In the genomic region with DNA sequence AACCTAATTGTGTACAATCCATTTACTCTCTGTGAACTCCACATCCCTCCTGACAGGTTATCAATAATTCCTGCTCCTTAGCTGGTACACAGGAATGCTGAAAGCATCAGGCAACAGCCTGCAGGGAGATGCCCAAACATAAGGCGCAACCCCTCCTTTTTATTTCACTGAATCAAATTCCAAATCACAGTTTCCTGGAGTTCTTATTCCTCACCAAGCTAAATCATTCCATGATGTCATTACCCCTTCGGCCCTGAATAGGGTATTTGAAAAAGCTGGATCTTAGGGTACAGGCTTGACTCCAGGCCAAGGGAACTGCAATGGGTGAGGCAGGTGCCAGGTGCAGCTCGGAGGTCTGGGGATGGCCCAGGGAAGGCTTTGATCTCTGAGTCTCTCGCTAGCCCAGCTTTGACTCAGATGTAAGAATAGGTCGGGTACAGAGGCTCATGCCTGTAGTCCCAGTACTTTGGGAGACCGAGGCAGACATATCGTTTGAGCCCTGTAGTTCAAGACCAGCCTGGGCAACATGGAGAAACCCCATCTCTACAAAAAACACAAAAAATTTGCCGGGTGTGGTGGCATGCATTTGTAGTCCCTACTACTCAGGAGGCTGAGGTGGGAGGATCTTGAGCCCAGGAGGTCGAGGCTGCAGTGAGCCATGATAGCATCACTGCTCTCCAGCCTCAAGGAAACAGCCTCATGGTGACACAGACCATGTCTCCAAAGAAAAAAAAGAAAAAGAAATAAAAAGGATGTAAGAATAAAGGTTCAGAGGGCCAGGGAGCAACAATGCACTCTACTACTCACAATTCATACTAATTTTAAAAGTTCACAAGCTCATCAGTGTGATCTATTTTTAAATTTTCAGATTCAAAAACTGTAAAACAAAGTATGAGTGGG, we compare ENCODE assay signal across 24 cellular contexts. TPM values are rescaled to one million over a fixed set of nuclear protein-coding genes. Genes with fewer than 3 reads are reported as not detected.
DNase-seq lines count a peak whose midpoint lies in the region; ATAC-seq and TF ChIP-seq lines count a peak whose summit lies in the region.
"Had no signal": no experiment of that assay in that cellular context is flagged by ENCODE, and none has a peak within 500 bp of the region (broad histone marks: within the 10 kb centered on the region; RNA-seq: fewer than 3 reads in every experiment).

No MANE protein-coding gene starts in this region.

- WGBS in transverse colon (ENCODE audit: low coverage in 1 of 2), 2 donors = 57 to 65% methylated on average over 3 to 9 of the region's 9 CpGs

- no peaks in the 10 kb centered on the region for H3K27me3 ChIP-seq in cardiac muscle cell
- no peaks in the 10 kb centered on the region for H3K27me3 ChIP-seq in transverse colon
- H3K27me3 ChIP-seq: BLaER1 treated with 17β-estradiol and CSF1 and Interleukin-3, amounts not matched to agents 10 nM and 100 nM; neural progenitor cell; right lobe of liver had no signal

- H3K27ac Mint-ChIP-seq in chondrocyte (ENCODE audit: unreplicated experiment) (peak overlapping the region; percentile 91), endothelial cell (ENCODE audit: unreplicated experiment) (no peak overlapping the region)
- no peak overlapping the region for H3K27ac Mint-ChIP-seq in stimulated activated memory B cell treated with anti-CD40 and anti-IgM and Interleukin-4, amounts not matched to agents 10 μg/mL and 1 μg/mL and 100 μg/mL, for 72 hours
- H3K27ac Mint-ChIP-seq: activated CD8-positive, alpha-beta T cell treated with anti-CD3 and anti-CD28 coated beads, Interleukin-2, amount 10 ng/mL, durations not matched to agents 7 days and 5 days; activated naive CD8-positive, alpha-beta T cell treated with anti-CD3 and anti-CD28 coated beads, Interleukin-2, amount 10 ng/mL, durations not matched to agents 7 days and 5 days; memory B cell; neural progenitor cell had no signal

- H3K4me3 Mint-ChIP-seq in chondrocyte (ENCODE audit: unreplicated experiment) (no peak overlapping the region), endothelial cell (ENCODE audit: unreplicated experiment) (no peak overlapping the region)
- H3K4me3 Mint-ChIP-seq in stimulated activated memory B cell treated with anti-CD40 and anti-IgM and Interleukin-4, amounts not matched to agents 10 μg/mL and 1 μg/mL and 100 μg/mL, for 72 hours = no peak overlapping the region
- H3K4me3 Mint-ChIP-seq: activated CD8-positive, alpha-beta T cell treated with anti-CD3 and anti-CD28 coated beads, Interleukin-2, amount 10 ng/mL, durations not matched to agents 7 days and 5 days; activated naive CD8-positive, alpha-beta T cell treated with anti-CD3 and anti-CD28 coated beads, Interleukin-2, amount 10 ng/mL, durations not matched to agents 7 days and 5 days; central memory CD8-positive, alpha-beta T cell; memory B cell; neural progenitor cell had no signal

- H3K4me1 ChIP-seq in cardiac muscle cell (ENCODE audit: low read depth) (peaks cover 22% of the 10 kb centered on the region), mucosa of descending colon (ENCODE audit: low read depth) (peaks cover 28% of the 10 kb centered on the region), transverse colon (peaks cover 24 to 75% (median 31%) of the 10 kb centered on the region in 4 donors)
- H3K4me1 ChIP-seq: BLaER1 treated with 17β-estradiol and CSF1 and Interleukin-3, amounts not matched to agents 10 nM and 100 nM; neural progenitor cell; right lobe of liver had no signal

- no peak for TF ChIP-seq EP300 in transverse colon (IDR thresholded peaks at IDR 0.05; ENCODE audit: low read depth)

- peaks cover 49% of the 10 kb centered on the region for H3K36me3 ChIP-seq in cardiac muscle cell
- no peaks in the 10 kb centered on the region for H3K36me3 ChIP-seq in mucosa of descending colon (ENCODE audit: low read depth)
- no peaks in the 10 kb centered on the region for H3K36me3 ChIP-seq in transverse colon
- H3K36me3 ChIP-seq: BLaER1 treated with 17β-estradiol and CSF1 and Interleukin-3, amounts not matched to agents 10 nM and 100 nM; neural progenitor cell; right lobe of liver; thoracic aorta had no signal

- H3K9me3 ChIP-seq in cardiac muscle cell (ENCODE audit: low read depth) (no peaks in the 10 kb centered on the region), mucosa of descending colon (no peaks in the 10 kb centered on the region), transverse colon (no peaks in the 10 kb centered on the region)
- H3K9me3 ChIP-seq: BLaER1 treated with 17β-estradiol and CSF1 and Interleukin-3, amounts not matched to agents 10 nM and 100 nM; right lobe of liver; thoracic aorta had no signal

- ATAC-seq in Right ventricle myocardium inferior = no peak
- peak; percentile 9 for ATAC-seq in mucosa of descending colon
- no peak for ATAC-seq in GM19023 (IDR thresholded peaks at IDR 0.05; ENCODE audit: unreplicated experiment)
- ATAC-seq in stimulated activated memory B cell treated with anti-CD40 and anti-IgM and Interleukin-4, amounts not matched to agents 10 μg/mL and 1 μg/mL and 100 μg/mL, for 72 hours = no peak
- ATAC-seq: activated CD8-positive, alpha-beta T cell treated with anti-CD3 and anti-CD28 coated beads, Interleukin-2, amount 10 ng/mL, durations not matched to agents 7 days and 5 days; HepG2; right lobe of liver had no signal

- DNase-seq in cardiac muscle cell (ENCODE audit: low read depth in 1 of 2, low spot score in 1 of 2) (no peak), Right ventricle myocardium inferior (ENCODE audit: missing footprints) (no peak), chondrocyte (ENCODE audit: low spot score) (no peak), mucosa of descending colon (no peak), transverse colon (peak; percentile 7), endothelial cell (ENCODE audit: low spot score) (no peak)
- DNase-seq: activated CD8-positive, alpha-beta T cell treated with anti-CD3 and anti-CD28 coated beads, Interleukin-2, amount 10 ng/mL, durations not matched to agents 7 days and 5 days; activated naive CD8-positive, alpha-beta T cell treated with anti-CD3 and anti-CD28 coated beads, Interleukin-2, amount 10 ng/mL, durations not matched to agents 7 days and 5 days; MV-4-11; NCI-H2107; NCI-H526 treated with DMSO at 0.1 percent for 48 hours; right lobe of liver; stimulated activated CD4-positive, alpha-beta T cell treated with anti-CD3 and anti-CD28 coated beads, Interleukin-4, amount 100 ng/mL, for 1 hour; stimulated activated CD8-positive, alpha-beta memory T cell treated with anti-CD3 and anti-CD28 coated beads, Interleukin-4, amount 100 ng/mL, for 48 hours; T-helper 1 cell had no signal

- in situ Hi-C loops in transverse colon (cut with MboI; ENCODE audit: low pct_ligation_motif_present in 1 of 4, low pct_unique_long_range_greater_than_20kb in 1 of 4, low sequenced_read_pairs in 3 of 4) = no loop called here

- H3K9me3 Mint-ChIP-seq in chondrocyte (ENCODE audit: low read depth) (peaks cover 4% of the 10 kb centered on the region), endothelial cell (ENCODE audit: unreplicated experiment) (no peaks in the 10 kb centered on the region)
- H3K9me3 Mint-ChIP-seq in stimulated activated memory B cell treated with anti-CD40 and anti-IgM and Interleukin-4, amounts not matched to agents 10 μg/mL and 1 μg/mL and 100 μg/mL, for 72 hours = no peaks in the 10 kb centered on the region
- H3K9me3 Mint-ChIP-seq: activated naive CD8-positive, alpha-beta T cell treated with anti-CD3 and anti-CD28 coated beads, Interleukin-2, amount 10 ng/mL, durations not matched to agents 7 days and 5 days; central memory CD8-positive, alpha-beta T cell; neural progenitor cell had no signal

- H3K4me3 ChIP-seq in cardiac muscle cell (no peak overlapping the region), mucosa of descending colon (no peak overlapping the region), transverse colon (no peak overlapping the region)
- H3K4me3 ChIP-seq: BLaER1 treated with 17β-estradiol and CSF1 and Interleukin-3, amounts not matched to agents 10 nM and 100 nM; neural progenitor cell; right lobe of liver; thoracic aorta had no signal

- intact Hi-C loops in Right ventricle myocardium inferior (cut with DNase I) (no loop called here), mucosa of descending colon (cut with DNase I, micrococcal nuclease) (no loop called here), transverse colon (cut with DNase I; ENCODE audit: low total_unique reads) (loop anchor here (10.0 kb wide), 1 partner anchor 53 kb away; no protein-coding TSS in a partner anchor)

- H3K27me3 Mint-ChIP-seq in chondrocyte (ENCODE audit: low read depth) (no peaks in the 10 kb centered on the region), endothelial cell (ENCODE audit: unreplicated experiment) (no peaks in the 10 kb centered on the region)
- peaks cover 31% of the 10 kb centered on the region for H3K27me3 Mint-ChIP-seq in stimulated activated memory B cell treated with anti-CD40 and anti-IgM and Interleukin-4, amounts not matched to agents 10 μg/mL and 1 μg/mL and 100 μg/mL, for 72 hours

- H3K36me3 Mint-ChIP-seq in chondrocyte (ENCODE audit: low read depth) (peaks cover 28% of the 10 kb centered on the region), endothelial cell (ENCODE audit: low read depth, unreplicated experiment) (peaks cover 14% of the 10 kb centered on the region)
- no peaks in the 10 kb centered on the region for H3K36me3 Mint-ChIP-seq in stimulated activated memory B cell treated with anti-CD40 and anti-IgM and Interleukin-4, amounts not matched to agents 10 μg/mL and 1 μg/mL and 100 μg/mL, for 72 hours
- H3K36me3 Mint-ChIP-seq: memory B cell had no signal

- TF ChIP-seq CTCF in cardiac muscle cell (IDR thresholded peaks at IDR 0.05; ENCODE audit: low read depth, low read length) = no peak
- no peak for TF ChIP-seq CTCF in chondrocyte (IDR thresholded peaks at IDR 0.05)
- TF ChIP-seq CTCF in mucosa of descending colon (IDR thresholded peaks at IDR 0.05) = no peak
- TF ChIP-seq CTCF in transverse colon (IDR thresholded peaks at IDR 0.05) = no peak
- no peak for TF ChIP-seq CTCF in endothelial cell (IDR thresholded peaks at IDR 0.05; ENCODE audit: unreplicated experiment)

- no peak for TF ChIP-seq POLR2A in transverse colon (IDR thresholded peaks at IDR 0.05)

- H3K27ac ChIP-seq in cardiac muscle cell = peak overlapping the region; percentile 68
- peak overlapping the region; percentile 22 to 75 (median 56) for H3K27ac ChIP-seq in transverse colon
- H3K27ac ChIP-seq: 22Rv1; BLaER1 treated with 17β-estradiol and CSF1 and Interleukin-3, amounts not matched to agents 10 nM and 100 nM; neural progenitor cell; right lobe of liver; thoracic aorta had no signal

- peaks cover 98% of the 10 kb centered on the region for H3K4me1 Mint-ChIP-seq in chondrocyte (ENCODE audit: low read depth)
- peaks cover 38% of the 10 kb centered on the region for H3K4me1 Mint-ChIP-seq in endothelial cell (ENCODE audit: unreplicated experiment)
- H3K4me1 Mint-ChIP-seq in stimulated activated memory B cell treated with anti-CD40 and anti-IgM and Interleukin-4, amounts not matched to agents 10 μg/mL and 1 μg/mL and 100 μg/mL, for 72 hours = no peaks in the 10 kb centered on the region
- H3K4me1 Mint-ChIP-seq: activated naive CD8-positive, alpha-beta T cell treated with anti-CD3 and anti-CD28 coated beads, Interleukin-2, amount 10 ng/mL, durations not matched to agents 7 days and 5 days; central memory CD8-positive, alpha-beta T cell; memory B cell had no signal

RNA-seq across cellular contexts. Expression of a gene that starts 6.8 kb away (rescaled TPM):
- 586 and 1,288 TPM in 2 replicates for total RNA-seq in cardiac muscle cell
- 612 and 1,543 TPM in 2 replicates for polyA plus RNA-seq in cardiac muscle cell
- total RNA-seq in Right ventricle myocardium inferior = 1,619 TPM
- 63.6 to 104 TPM (median 97.3 TPM) in 3 replicates for total RNA-seq in chondrocyte
- 100 to 1,000 TPM; 109 to 132 (median 113) TPM for total RNA-seq in mucosa of descending colon
- 100 to 1,000 TPM in 1 of 4 donors, 10 to 100 TPM in 3; 56.1 to 140 (median 89.2) TPM for total RNA-seq in transverse colon
- total RNA-seq in endothelial cell (ENCODE audit: unreplicated experiment) = 18.5 TPM

RNA-seq across cellular contexts. Expression of a gene that starts 54.7 kb away (rescaled TPM):
- total RNA-seq in cardiac muscle cell (21.5 and 37.9 TPM in 2 replicates), Right ventricle myocardium inferior (16.7 TPM), chondrocyte (14.9 to 15.3 TPM (median 14.9 TPM) in 3 replicates), mucosa of descending colon (10 to 100 TPM; 11.0 to 21.0 (median 11.6) TPM), transverse colon (10 to 100 TPM in 3 of 4 donors, 1 to 10 TPM in 1; 1.8 to 17.6 (median 14.5) TPM), endothelial cell (ENCODE audit: unreplicated experiment) (15.8 TPM)
- 19.2 and 31.3 TPM in 2 replicates for polyA plus RNA-seq in cardiac muscle cell
